In the genomic region with DNA sequence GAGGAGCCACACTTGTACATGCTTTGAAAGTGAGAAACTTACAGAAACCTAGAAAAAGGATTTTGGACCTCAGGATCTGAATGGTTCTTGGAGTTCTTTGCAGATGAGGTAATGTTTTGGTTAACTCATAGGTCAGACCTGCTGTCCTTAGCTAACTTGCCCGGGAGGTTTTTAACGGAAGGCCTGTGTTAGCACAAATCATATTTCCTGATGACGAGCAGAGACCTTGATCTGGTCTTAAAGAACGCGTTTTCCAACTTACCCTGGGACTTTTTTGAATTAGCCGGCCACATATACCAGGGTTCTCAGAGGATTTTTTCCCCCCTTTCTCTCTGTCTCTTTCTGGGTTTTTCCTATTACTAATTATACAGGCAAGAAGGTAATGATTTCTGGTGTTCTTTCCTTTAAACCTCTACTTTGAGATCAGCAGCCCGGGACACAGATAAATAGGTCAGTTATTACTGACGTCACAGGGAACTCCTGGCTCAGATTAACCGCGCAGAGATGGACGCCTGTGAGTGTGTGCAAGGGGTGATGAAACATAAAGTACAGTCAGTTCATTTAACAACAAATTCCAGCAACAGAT, we compare ENCODE assay signal across 8 cellular contexts.
A peak's percentile ranks its signal among the peaks of the same experiment; 100 is the strongest.
DNase-seq lines count a peak whose midpoint lies in the region; ATAC-seq and TF ChIP-seq lines count a peak whose summit lies in the region.

No MANE protein-coding gene starts in this region.

- H3K36me3 ChIP-seq in breast epithelium = no peaks in the 10 kb centered on the region
- no peaks in the 10 kb centered on the region for H3K36me3 ChIP-seq in lower lobe of right lung
- H3K36me3 ChIP-seq in uterus = no peaks in the 10 kb centered on the region

- H3K27ac ChIP-seq in breast epithelium (peak overlapping the region; percentile 83 to 86), lower lobe of right lung (peak overlapping the region; percentile 60), uterus (peak overlapping the region; percentile 82 to 92)

- TF ChIP-seq CTCF in breast epithelium (IDR thresholded peaks at IDR 0.05) (no peak), lower lobe of right lung (IDR thresholded peaks at IDR 0.05) (no peak), uterus (IDR thresholded peaks at IDR 0.05) (no peak)

- no peak overlapping the region for H3K4me3 Mint-ChIP-seq in activated naive CD4-positive, alpha-beta T cell treated with anti-CD3 and anti-CD28 coated beads, Interleukin-2, amount 50 U/mL, for 24 hours
- H3K4me3 Mint-ChIP-seq in activated naive CD4-positive, alpha-beta T cell treated with anti-CD3 and anti-CD28 coated beads for 36 hours = no peak overlapping the region

- no peak for DNase-seq in activated naive CD4-positive, alpha-beta T cell treated with anti-CD3 and anti-CD28 coated beads for 36 hours
- DNase-seq in breast epithelium (ENCODE audit: low spot score in 2 of 2) = peak in 1 of 2 donors; percentile 67
- no peak for DNase-seq in lower lobe of right lung
- DNase-seq in uterus = peak; percentile 62 to 64
- no peak for DNase-seq in NCI-H82 treated with DMSO at 0.1 percent for 48 hours (lab: John Stamatoyannopoulos, UW; ENCODE audit: unreplicated experiment)
- no peak for DNase-seq in activated CD4-positive, alpha-beta T cell treated with anti-CD3 and anti-CD28 coated beads, Interleukin-2, amount 50 U/mL, for 1 hour

- intact Hi-C loops in activated naive CD4-positive, alpha-beta T cell treated with anti-CD3 and anti-CD28 coated beads for 36 hours (cut with micrococcal nuclease) = no loop called here
- intact Hi-C loops in breast epithelium (cut with DNase I; ENCODE audit: low total_unique reads) = no loop called here
- intact Hi-C loops in lower lobe of right lung (cut with DNase I) = no loop called here
- intact Hi-C loops in uterus (cut with DNase I; ENCODE audit: low total_unique reads) = no loop called here

- H3K4me1 Mint-ChIP-seq in activated naive CD4-positive, alpha-beta T cell treated with anti-CD3 and anti-CD28 coated beads, Interleukin-2, amount 50 U/mL, for 24 hours = peaks cover 12% of the 10 kb centered on the region
- peaks cover 8% of the 10 kb centered on the region for H3K4me1 Mint-ChIP-seq in activated naive CD4-positive, alpha-beta T cell treated with anti-CD3 and anti-CD28 coated beads for 36 hours (ENCODE audit: low read depth)

- peak overlapping the region; percentile 30 for H3K27ac Mint-ChIP-seq in activated naive CD4-positive, alpha-beta T cell treated with anti-CD3 and anti-CD28 coated beads, Interleukin-2, amount 50 U/mL, for 24 hours
- H3K27ac Mint-ChIP-seq in activated naive CD4-positive, alpha-beta T cell treated with anti-CD3 and anti-CD28 coated beads for 36 hours = no peak overlapping the region

- TF ChIP-seq POLR2A in breast epithelium (IDR thresholded peaks at IDR 0.05) (no peak), uterus (IDR thresholded peaks at IDR 0.05) (no peak)

- H3K36me3 Mint-ChIP-seq in activated naive CD4-positive, alpha-beta T cell treated with anti-CD3 and anti-CD28 coated beads, Interleukin-2, amount 50 U/mL, for 24 hours = no peaks in the 10 kb centered on the region
- no peaks in the 10 kb centered on the region for H3K36me3 Mint-ChIP-seq in activated naive CD4-positive, alpha-beta T cell treated with anti-CD3 and anti-CD28 coated beads for 36 hours (ENCODE audit: low read depth)

- H3K9me3 ChIP-seq in breast epithelium (no peaks in the 10 kb centered on the region), lower lobe of right lung (no peaks in the 10 kb centered on the region), uterus (no peaks in the 10 kb centered on the region)

- no peaks in the 10 kb centered on the region for H3K9me3 Mint-ChIP-seq in activated naive CD4-positive, alpha-beta T cell treated with anti-CD3 and anti-CD28 coated beads, Interleukin-2, amount 50 U/mL, for 24 hours
- H3K9me3 Mint-ChIP-seq in activated naive CD4-positive, alpha-beta T cell treated with anti-CD3 and anti-CD28 coated beads for 36 hours = no peaks in the 10 kb centered on the region

- no peaks in the 10 kb centered on the region for H3K27me3 Mint-ChIP-seq in activated naive CD4-positive, alpha-beta T cell treated with anti-CD3 and anti-CD28 coated beads, Interleukin-2, amount 50 U/mL, for 24 hours
- H3K27me3 Mint-ChIP-seq in activated naive CD4-positive, alpha-beta T cell treated with anti-CD3 and anti-CD28 coated beads for 36 hours (ENCODE audit: low read depth) = peaks cover 5% of the 10 kb centered on the region

- peak; percentile 70 to 83 for ATAC-seq in lower lobe of right lung
- no peak for ATAC-seq in GM18511 (IDR thresholded peaks at IDR 0.05; ENCODE audit: unreplicated experiment)

- H3K4me3 ChIP-seq in breast epithelium = peak overlapping the region in 1 of 3 donors; percentile 0
- H3K4me3 ChIP-seq in lower lobe of right lung = no peak overlapping the region
- H3K4me3 ChIP-seq in uterus = no peak overlapping the region

- H3K4me1 ChIP-seq in breast epithelium (no peaks in the 10 kb centered on the region), lower lobe of right lung (peaks cover 24% of the 10 kb centered on the region), uterus (peaks cover 6 to 16% of the 10 kb centered on the region in 2 donors)

- CTCF ChIA-PET in activated naive CD4-positive, alpha-beta T cell treated with anti-CD3 and anti-CD28 coated beads for 36 hours (lab: Charles Lee) = no interaction called here

- H3K27me3 ChIP-seq in breast epithelium (no peaks in the 10 kb centered on the region), lower lobe of right lung (ENCODE audit: low read depth) (no peaks in the 10 kb centered on the region), uterus (no peaks in the 10 kb centered on the region)

Comparison
In these comparisons a context has a peak if more than half of its experiments do, and no peak if none do; other contexts are left out.
1. DNase-seq: peak in uterus (2 of 2); none in activated naive CD4-positive, alpha-beta T cell treated with anti-CD3 and anti-CD28 coated beads for 36 hours (single experiment), lower lobe of right lung (single experiment), NCI-H82 treated with DMSO at 0.1 percent for 48 hours (single experiment) and activated CD4-positive, alpha-beta T cell treated with anti-CD3 and anti-CD28 coated beads, Interleukin-2, amount 50 U/mL, for 1 hour (single experiment).
2. Peak in every context shown above with its lines, with median percentiles within 50 percentile points of each other: H3K27ac ChIP-seq.